ENCODE assay signal across 1 cellular context in genomic region chr5:18797241-18797640, GRCh38.
TF ChIP-seq lines count a peak whose summit lies in the region.

No MANE protein-coding gene starts in this region.

TF ChIP-seq in WTC11, 78 proteins besides CTCF, POLR2A, EP300 and RAD21 (continued from another document):
- TF ChIP-seq, protein P1, sequence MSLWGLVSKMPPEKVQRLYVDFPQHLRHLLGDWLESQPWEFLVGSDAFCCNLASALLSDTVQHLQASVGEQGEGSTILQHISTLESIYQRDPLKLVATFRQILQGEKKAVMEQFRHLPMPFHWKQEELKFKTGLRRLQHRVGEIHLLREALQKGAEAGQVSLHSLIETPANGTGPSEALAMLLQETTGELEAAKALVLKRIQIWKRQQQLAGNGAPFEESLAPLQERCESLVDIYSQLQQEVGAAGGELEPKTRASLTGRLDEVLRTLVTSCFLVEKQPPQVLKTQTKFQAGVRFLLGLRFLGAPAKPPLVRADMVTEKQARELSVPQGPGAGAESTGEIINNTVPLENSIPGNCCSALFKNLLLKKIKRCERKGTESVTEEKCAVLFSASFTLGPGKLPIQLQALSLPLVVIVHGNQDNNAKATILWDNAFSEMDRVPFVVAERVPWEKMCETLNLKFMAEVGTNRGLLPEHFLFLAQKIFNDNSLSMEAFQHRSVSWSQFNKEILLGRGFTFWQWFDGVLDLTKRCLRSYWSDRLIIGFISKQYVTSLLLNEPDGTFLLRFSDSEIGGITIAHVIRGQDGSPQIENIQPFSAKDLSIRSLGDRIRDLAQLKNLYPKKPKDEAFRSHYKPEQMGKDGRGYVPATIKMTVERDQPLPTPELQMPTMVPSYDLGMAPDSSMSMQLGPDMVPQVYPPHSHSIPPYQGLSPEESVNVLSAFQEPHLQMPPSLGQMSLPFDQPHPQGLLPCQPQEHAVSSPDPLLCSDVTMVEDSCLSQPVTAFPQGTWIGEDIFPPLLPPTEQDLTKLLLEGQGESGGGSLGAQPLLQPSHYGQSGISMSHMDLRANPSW (CRISPR knock-in tag; conservative IDR thresholded peaks at IDR 0.05; ENCODE audit: low read depth), result no peak
- TF ChIP-seq SP1 (CRISPR knock-in tag; conservative IDR thresholded peaks at IDR 0.05), result no peak
TF ChIP-seq in WTC11: peak in this region for 0.
